In genomic region chrX:29039501-29039900, GRCh38 we compare ENCODE assay signal across 1 cellular context.
TF ChIP-seq lines count a peak whose summit lies in the region.

No MANE protein-coding gene starts in this region.

TF ChIP-seq in endothelial cell of umbilical vein, 7 proteins besides CTCF, POLR2A, EP300 and RAD21:
- TF ChIP-seq MAX (IDR thresholded peaks at IDR 0.05; ENCODE audit: insufficient read depth, insufficient read length): no peak
